10 cellular contexts compared by ENCODE assay signal in genomic region chr7:150435390-150436073, GRCh38. TPM values are rescaled to one million over a fixed set of nuclear protein-coding genes. Genes with fewer than 3 reads are reported as not detected.
DNase-seq lines count a peak whose midpoint lies in the region; ATAC-seq lines count a peak whose summit lies in the region.
"Had no signal": no experiment of that assay in that cellular context is flagged by ENCODE, and none has a peak within 500 bp of the region (broad histone marks: within the 10 kb centered on the region; RNA-seq: fewer than 3 reads in every experiment).

No MANE protein-coding gene starts in this region.

- CTCF ChIA-PET in activated CD4-positive, alpha-beta memory T cell treated with anti-CD3 and anti-CD28 coated beads, Interleukin-2, amount 10 ng/mL, durations not matched to agents 7 days and 5 days (lab: Charles Lee) = no interaction called here

- DNase-seq in activated CD4-positive, CD25-positive, alpha-beta regulatory T cell (lab: John Stamatoyannopoulos, UW) = no peak
- peak; percentile 22 for DNase-seq in OCI-M1 (lab: John Stamatoyannopoulos, UW)
- no peak for DNase-seq in stimulated activated CD4-positive, alpha-beta T cell treated with anti-CD3 and anti-CD28 coated beads, Interleukin-4, amount 100 ng/mL, for 4 hours
- DNase-seq in activated CD4-positive, alpha-beta memory T cell treated with anti-CD3 and anti-CD28 coated beads, Interleukin-2, amount 10 ng/mL, durations not matched to agents 7 days and 5 days = no peak
- DNase-seq in HuH-7 (ENCODE audit: low spot score) = no peak
- DNase-seq: stimulated activated naive CD4-positive, alpha-beta T cell had no signal

- peak; percentile 34 to 57 for ATAC-seq in activated CD4-positive, CD25-positive, alpha-beta regulatory T cell treated with anti-CD3 and anti-CD28 coated beads, Interleukin-2, amount 50 U/mL, for 24 hours
- ATAC-seq in HG02885 (IDR thresholded peaks at IDR 0.05; ENCODE audit: poor library complexity, unreplicated experiment) = peak; percentile 94
- ATAC-seq in stimulated activated memory B cell treated with anti-CD40 and anti-IgM and Interleukin-4, amounts not matched to agents 10 μg/mL and 1 μg/mL and 100 μg/mL, for 72 hours = peak; percentile 98

- H3K4me3 Mint-ChIP-seq in stimulated activated memory B cell treated with anti-CD40 and anti-IgM and Interleukin-4, amounts not matched to agents 10 μg/mL and 1 μg/mL and 100 μg/mL, for 72 hours = peak overlapping the region; percentile 52
- H3K4me3 Mint-ChIP-seq in activated CD4-positive, alpha-beta memory T cell treated with anti-CD3 and anti-CD28 coated beads, Interleukin-2, amount 10 ng/mL, durations not matched to agents 7 days and 5 days = no peak overlapping the region

- no peaks in the 10 kb centered on the region for H3K36me3 Mint-ChIP-seq in stimulated activated memory B cell treated with anti-CD40 and anti-IgM and Interleukin-4, amounts not matched to agents 10 μg/mL and 1 μg/mL and 100 μg/mL, for 72 hours
- H3K36me3 Mint-ChIP-seq in activated CD4-positive, alpha-beta memory T cell treated with anti-CD3 and anti-CD28 coated beads, Interleukin-2, amount 10 ng/mL, durations not matched to agents 7 days and 5 days (ENCODE audit: low read depth) = peaks cover 2% of the 10 kb centered on the region

- peak overlapping the region; percentile 91 for H3K27ac Mint-ChIP-seq in stimulated activated memory B cell treated with anti-CD40 and anti-IgM and Interleukin-4, amounts not matched to agents 10 μg/mL and 1 μg/mL and 100 μg/mL, for 72 hours
- H3K27ac Mint-ChIP-seq in activated CD4-positive, alpha-beta memory T cell treated with anti-CD3 and anti-CD28 coated beads, Interleukin-2, amount 10 ng/mL, durations not matched to agents 7 days and 5 days = no peak overlapping the region

- H3K27me3 Mint-ChIP-seq in stimulated activated memory B cell treated with anti-CD40 and anti-IgM and Interleukin-4, amounts not matched to agents 10 μg/mL and 1 μg/mL and 100 μg/mL, for 72 hours = no peaks in the 10 kb centered on the region
- H3K27me3 Mint-ChIP-seq in activated CD4-positive, alpha-beta memory T cell treated with anti-CD3 and anti-CD28 coated beads, Interleukin-2, amount 10 ng/mL, durations not matched to agents 7 days and 5 days = no peaks in the 10 kb centered on the region

- peaks cover 3% of the 10 kb centered on the region for H3K9me3 Mint-ChIP-seq in stimulated activated memory B cell treated with anti-CD40 and anti-IgM and Interleukin-4, amounts not matched to agents 10 μg/mL and 1 μg/mL and 100 μg/mL, for 72 hours
- peaks cover 3% of the 10 kb centered on the region for H3K9me3 Mint-ChIP-seq in activated CD4-positive, alpha-beta memory T cell treated with anti-CD3 and anti-CD28 coated beads, Interleukin-2, amount 10 ng/mL, durations not matched to agents 7 days and 5 days

- H3K4me1 Mint-ChIP-seq in stimulated activated memory B cell treated with anti-CD40 and anti-IgM and Interleukin-4, amounts not matched to agents 10 μg/mL and 1 μg/mL and 100 μg/mL, for 72 hours = peaks cover 57% of the 10 kb centered on the region
- peaks cover 55% of the 10 kb centered on the region for H3K4me1 Mint-ChIP-seq in activated CD4-positive, alpha-beta memory T cell treated with anti-CD3 and anti-CD28 coated beads, Interleukin-2, amount 10 ng/mL, durations not matched to agents 7 days and 5 days

- POLR2A ChIA-PET in activated CD4-positive, alpha-beta memory T cell treated with anti-CD3 and anti-CD28 coated beads, Interleukin-2, amount 10 ng/mL, durations not matched to agents 7 days and 5 days (lab: Charles Lee) = interaction anchor here (1.1 kb wide), 1 partner anchor 12 kb away, joined by 4 read pairs; no protein-coding TSS in a partner anchor

RNA-seq across cellular contexts. Expression of gene GIMAP8, which starts 14.9 kb away (rescaled TPM):
- 10 to 100 TPM; 25.1 to 26.4 TPM for total RNA-seq in activated CD4-positive, alpha-beta memory T cell treated with anti-CD3 and anti-CD28 coated beads, Interleukin-2, amount 10 ng/mL, durations not matched to agents 7 days and 5 days
- total RNA-seq: A172 had no signal

RNA-seq across cellular contexts. Expression of gene ZNF775, which starts 56.4 kb away (rescaled TPM):
- 1 to 10 TPM; 6.4 to 7.1 TPM for total RNA-seq in activated CD4-positive, alpha-beta memory T cell treated with anti-CD3 and anti-CD28 coated beads, Interleukin-2, amount 10 ng/mL, durations not matched to agents 7 days and 5 days

Comparison
In these comparisons a context has a peak if more than half of its experiments do, and no peak if none do; other contexts are left out.
1. ATAC-seq: peak in every context shown above with its lines; median percentile 98 in stimulated activated memory B cell treated with anti-CD40 and anti-IgM and Interleukin-4, amounts not matched to agents 10 μg/mL and 1 μg/mL and 100 μg/mL, for 72 hours; 94 in HG02885; 46 in activated CD4-positive, CD25-positive, alpha-beta regulatory T cell treated with anti-CD3 and anti-CD28 coated beads, Interleukin-2, amount 50 U/mL, for 24 hours.